9 cellular contexts compared by ENCODE assay signal in genomic region chrX:57929373-57929772, GRCh38. TPM values are rescaled to one million over a fixed set of nuclear protein-coding genes. Genes with fewer than 3 reads are reported as not detected.
DNase-seq lines count a peak whose midpoint lies in the region; ATAC-seq, FAIRE-seq and TF ChIP-seq lines count a peak whose summit lies in the region.
"Had no signal": no experiment of that assay in that cellular context is flagged by ENCODE, and none has a peak within 500 bp of the region (broad histone marks: within the 10 kb centered on the region; RNA-seq: fewer than 3 reads in every experiment).

No MANE protein-coding gene starts in this region.

- no peaks in the 10 kb centered on the region for H3F3A ChIP-seq in PC-3 (ENCODE audit: low read length, unreplicated experiment)

- no peaks in the 10 kb centered on the region for H3K36me3 Mint-ChIP-seq in effector memory CD8-positive, alpha-beta T cell (ENCODE audit: insufficient read depth)

- H3K9ac ChIP-seq in PC-3 (ENCODE audit: low read length) = no peak overlapping the region

- ATAC-seq in A549 (peak; percentile 54 to 81; a peak in 4 of 6 replicates), PC-3 (peak; percentile 24; the same call in 1 of the 2 replicates), foreskin keratinocyte (no peak)
- no peak for ATAC-seq in effector memory CD8-positive, alpha-beta T cell (replicated peaks)

- H4K20me1 ChIP-seq in PC-3 (ENCODE audit: low read length) = no peaks in the 10 kb centered on the region

- no peaks in the 10 kb centered on the region for H3K36me3 ChIP-seq in PC-3 (ENCODE audit: low read depth, low read length)
- H3K36me3 ChIP-seq: neutrophil had no signal

- peak in 1 of 2 experiments; percentile 36 for DNase-seq in A549 (ENCODE audit: low read depth in 1 of 2, low spot score in 1 of 2)
- DNase-seq in PC-3 = peak; percentile 58
- DNase-seq in foreskin keratinocyte = no peak
- DNase-seq in SK-N-DZ (ENCODE audit: low spot score) = no peak
- DNase-seq in NCI-H69 (lab: John Stamatoyannopoulos, UW) = no peak
- no peak for DNase-seq in activated T-cell treated with anti-CD3 and anti-CD28 coated beads for 4 hours
- no peak for DNase-seq in effector memory CD8-positive, alpha-beta T cell

- intact Hi-C loops in PC-3 (cut with micrococcal nuclease) = loop anchor here (2.0 to 5.0 kb wide), 2 partner anchors 97 to 357 kb away; no protein-coding TSS in a partner anchor

- CTCF ChIA-PET in A549 (lab: Yijun Ruan, JAX) = interaction anchor here (1.2 to 2.3 kb wide), 5 partner anchors 9 to 109 kb away, joined by 3 to 12 read pairs (median 5); no protein-coding TSS in a partner anchor
- CTCF ChIA-PET in PC-3 (lab: Charles Lee) = no interaction called here

- no peak for TF ChIP-seq POLR2A in A549 (IDR thresholded peaks at IDR 0.05; ENCODE audit: low read length)

- POLR2A ChIA-PET in A549 (lab: Yijun Ruan, JAX) = no interaction called here
- POLR2A ChIA-PET in PC-3 (lab: Charles Lee; ENCODE audit: unreplicated experiment) = no interaction called here

- TF ChIP-seq CTCF in A549 (IDR thresholded peaks at IDR 0.05) = 0 out of 3 replicates have a peak, but pooled peaks have one; percentile 22
- peak; percentile 40; the same call in 1 of the 2 replicates for TF ChIP-seq CTCF in GM12875 (IDR thresholded peaks at IDR 0.05; ENCODE audit: borderline replicate concordance, insufficient read depth, low read depth, low read length)
- peak; percentile 66 for TF ChIP-seq CTCF in PC-3 (conservative IDR thresholded peaks at IDR 0.05; ENCODE audit: low read depth, low read length)
- TF ChIP-seq CTCF in foreskin keratinocyte (conservative IDR thresholded peaks at IDR 0.05) = peak; percentile 54

- BruUV-seq in PC-3 (replicated peaks; lab: Mats Ljungman, UMichigan) = no TSS peak

- H3K27me3 ChIP-seq in PC-3 (ENCODE audit: low read length) = no peaks in the 10 kb centered on the region
- H3K27me3 ChIP-seq in foreskin keratinocyte = no peaks in the 10 kb centered on the region
- H3K27me3 ChIP-seq: neutrophil had no signal

- no peak for FAIRE-seq in A549 (lab: Jason Lieb, UNC)

- H3K27ac Mint-ChIP-seq in effector memory CD8-positive, alpha-beta T cell = no peak overlapping the region

- no peak for TF ChIP-seq EP300 in A549 (IDR thresholded peaks at IDR 0.05)

- H3K4me1 Mint-ChIP-seq in effector memory CD8-positive, alpha-beta T cell (ENCODE audit: low read depth in 2 of 2) = no peaks in the 10 kb centered on the region

- no peaks in the 10 kb centered on the region for H3K9me3 Mint-ChIP-seq in effector memory CD8-positive, alpha-beta T cell

- no peak overlapping the region for H3K4me3 Mint-ChIP-seq in effector memory CD8-positive, alpha-beta T cell

- no peaks in the 10 kb centered on the region for H3K27me3 Mint-ChIP-seq in effector memory CD8-positive, alpha-beta T cell

- no peaks in the 10 kb centered on the region for H3K79me2 ChIP-seq in PC-3 (ENCODE audit: low read length)

- H3K4me2 ChIP-seq in A549 = no peak overlapping the region
- H3K4me2 ChIP-seq in PC-3 (ENCODE audit: low read length) = no peak overlapping the region

- H3K4me1 ChIP-seq in A549 = no peaks in the 10 kb centered on the region
- no peaks in the 10 kb centered on the region for H3K4me1 ChIP-seq in PC-3 (ENCODE audit: insufficient read depth, low read length)
- no peaks in the 10 kb centered on the region for H3K4me1 ChIP-seq in foreskin keratinocyte

- no peak overlapping the region for H3K27ac ChIP-seq in A549
- H3K27ac ChIP-seq in PC-3 (ENCODE audit: low read length) = no peak overlapping the region
- no peak overlapping the region for H3K27ac ChIP-seq in foreskin keratinocyte
- H3K27ac ChIP-seq: neutrophil had no signal

- H3K9me2 ChIP-seq in PC-3 (replicated peaks; ENCODE audit: low read length) = no peaks in the 10 kb centered on the region

- TF ChIP-seq RAD21 in A549 (conservative IDR thresholded peaks at IDR 0.05 in 1 of 2, IDR thresholded peaks at IDR 0.05 in 1 of 2) = peak in 1 of 2 experiments; percentile 35; a peak in 2 of 5 replicates

- H3K9me3 ChIP-seq in A549 (no peaks in the 10 kb centered on the region), PC-3 (ENCODE audit: low read length) (no peaks in the 10 kb centered on the region)
- H3K9me3 ChIP-seq: neutrophil had no signal

- no peak overlapping the region for H2AFZ ChIP-seq in PC-3 (ENCODE audit: low read length)

- H3K4me3 ChIP-seq in A549 = no peak overlapping the region
- H3K4me3 ChIP-seq in GM12875 (ENCODE audit: low read depth, low read length) = no peak overlapping the region
- H3K4me3 ChIP-seq in PC-3 (ENCODE audit: low read length) = no peak overlapping the region

TF ChIP-seq in A549, 52 proteins besides CTCF, POLR2A, EP300 and RAD21:
- TF ChIP-seq REST (IDR thresholded peaks at IDR 0.05) (no peak), SMC3 (IDR thresholded peaks at IDR 0.05) (peak; percentile 28; the same call in 1 of the 3 replicates)

RNA-seq across cellular contexts. Expression of gene ZXDA, which starts 19.1 kb away (rescaled TPM):
- polyA plus RNA-seq in A549 (2011; rRNA removed) (2.0 and 2.2 TPM in 2 replicates), A549 (2017; fragmentation: RNase III; extraction: RNeasy Plus Mini Kit Qiagen cat#74134 plus additional on column Dnase treatment) (1.3 to 1.4 TPM (median 1.4 TPM) in 3 replicates), foreskin keratinocyte (0.34 and 0.36 TPM in 2 replicates)
- polyA plus RNA-seq in A549 (2012; cell fraction: cytosol; rRNA removed) = 0.79 and 1.3 TPM in 2 replicates
- 0.91 and 1.4 TPM in 2 replicates for polyA plus RNA-seq in A549 (2012; cell fraction: nucleus; rRNA removed)
- 8.4 and 8.8 TPM in 2 replicates for polyA minus RNA-seq in A549 (2011; rRNA and poly(A)+ RNA removed)
- total RNA-seq in PC-3 (2014; rRNA removed) (2.9 and 3.2 TPM in 2 replicates), foreskin keratinocyte (2.4 and 2.5 TPM in 2 replicates)
- polyA plus RNA-seq in SK-N-DZ (2014; cell fraction: cytosol; rRNA removed) = 1.5 and 1.7 TPM in 2 replicates
- polyA plus RNA-seq in SK-N-DZ (2014; cell fraction: nucleus; rRNA removed) = 1.2 and 1.4 TPM in 2 replicates

Comparison
In these comparisons a context has a peak if more than half of its experiments do, and no peak if none do; other contexts are left out.
1. ATAC-seq: peak in A549 (2 of 2) and PC-3 (single experiment); none in foreskin keratinocyte (single experiment) and effector memory CD8-positive, alpha-beta T cell (single experiment).
2. Peak in every context shown above with its lines, with median percentiles within 50 percentile points of each other: CTCF ChIP-seq.